ENCODE assay signal across 8 cellular contexts in the genomic region with DNA sequence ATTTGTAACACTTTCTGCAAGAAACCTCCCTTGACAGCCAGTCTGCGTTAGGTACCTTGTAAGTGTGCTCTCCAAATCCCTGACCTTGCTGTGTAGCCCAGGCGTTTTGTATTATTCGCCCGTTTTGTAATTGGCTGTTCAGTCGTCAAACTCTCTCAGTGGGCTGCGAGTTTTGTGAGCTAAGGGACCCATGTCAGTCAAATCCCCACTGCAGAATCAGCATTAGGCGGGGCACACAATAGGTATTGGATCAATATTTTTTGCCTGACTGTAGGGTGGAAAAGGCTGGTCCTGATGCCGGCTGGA. TPM values are rescaled to one million over a fixed set of nuclear protein-coding genes. Genes with fewer than 3 reads are reported as not detected.
DNase-seq lines count a peak whose midpoint lies in the region; ATAC-seq and TF ChIP-seq lines count a peak whose summit lies in the region.

No MANE protein-coding gene starts in this region.

- no peaks in the 10 kb centered on the region for H3K27me3 ChIP-seq in kidney epithelial cell (ENCODE audit: control insufficient read depth, insufficient read depth, low read length)
- H3K27me3 ChIP-seq in thoracic aorta (replicated peaks; ENCODE audit: insufficient read depth), result no peaks in the 10 kb centered on the region

- peak overlapping the region; percentile 98 for H3K4me3 Mint-ChIP-seq in activated CD8-positive, alpha-beta memory T cell treated with anti-CD3 and anti-CD28 coated beads, Interleukin-2, amount 10 ng/mL, durations not matched to agents 7 days and 5 days
- peak overlapping the region; percentile 99 for H3K4me3 Mint-ChIP-seq in activated naive CD8-positive, alpha-beta T cell treated with anti-CD3 and anti-CD28 coated beads, Interleukin-2, amount 10 ng/mL, durations not matched to agents 7 days and 5 days

- POLR2A ChIA-PET in activated naive CD8-positive, alpha-beta T cell treated with anti-CD3 and anti-CD28 coated beads, Interleukin-2, amount 10 ng/mL, durations not matched to agents 7 days and 5 days (lab: Charles Lee), result interaction anchor here (0.5 to 2.3 kb wide), 9 partner anchors 9 to 80 kb away, joined by 3 to 14 read pairs (median 3); partner anchors contain the start of gene STING1

- CTCF ChIA-PET in activated CD8-positive, alpha-beta memory T cell treated with anti-CD3 and anti-CD28 coated beads, Interleukin-2, amount 10 ng/mL, durations not matched to agents 7 days and 5 days (lab: Charles Lee), result interaction anchor here (0.7 to 8.0 kb wide), 13 partner anchors 9 to 97 kb away, joined by 3 to 78 read pairs (median 4); partner anchors contain the start of genes PAIP2 and STING1

- H3K9me3 ChIP-seq in thoracic aorta, result no peaks in the 10 kb centered on the region

- H3K27ac Mint-ChIP-seq in activated CD8-positive, alpha-beta memory T cell treated with anti-CD3 and anti-CD28 coated beads, Interleukin-2, amount 10 ng/mL, durations not matched to agents 7 days and 5 days, result peak overlapping the region; percentile 99
- peak overlapping the region; percentile 100 for H3K27ac Mint-ChIP-seq in activated naive CD8-positive, alpha-beta T cell treated with anti-CD3 and anti-CD28 coated beads, Interleukin-2, amount 10 ng/mL, durations not matched to agents 7 days and 5 days

- no peaks in the 10 kb centered on the region for H3K9me3 Mint-ChIP-seq in activated CD8-positive, alpha-beta memory T cell treated with anti-CD3 and anti-CD28 coated beads, Interleukin-2, amount 10 ng/mL, durations not matched to agents 7 days and 5 days (ENCODE audit: low read depth)
- H3K9me3 Mint-ChIP-seq in activated naive CD8-positive, alpha-beta T cell treated with anti-CD3 and anti-CD28 coated beads, Interleukin-2, amount 10 ng/mL, durations not matched to agents 7 days and 5 days, result no peaks in the 10 kb centered on the region

- H3K4me3 ChIP-seq in kidney epithelial cell (ENCODE audit: low read depth, low read length), result peak overlapping the region; percentile 68
- peak overlapping the region; percentile 98 for H3K4me3 ChIP-seq in thoracic aorta

- TF ChIP-seq CTCF in kidney epithelial cell (IDR thresholded peaks at IDR 0.05; ENCODE audit: insufficient read depth, low read length, poor library complexity, severe bottlenecking) (no peak), thoracic aorta (IDR thresholded peaks at IDR 0.05) (no peak)

- H3K36me3 Mint-ChIP-seq in activated CD8-positive, alpha-beta memory T cell treated with anti-CD3 and anti-CD28 coated beads, Interleukin-2, amount 10 ng/mL, durations not matched to agents 7 days and 5 days, result peaks cover 24% of the 10 kb centered on the region
- H3K36me3 Mint-ChIP-seq in activated naive CD8-positive, alpha-beta T cell treated with anti-CD3 and anti-CD28 coated beads, Interleukin-2, amount 10 ng/mL, durations not matched to agents 7 days and 5 days, result peaks cover 3% of the 10 kb centered on the region

- H3K4me1 ChIP-seq in thoracic aorta (ENCODE audit: control insufficient read depth in 1 of 2, low read depth in 2 of 2), result peaks cover 4 to 12% of the 10 kb centered on the region in 2 donors

- no peak for DNase-seq in activated CD8-positive, alpha-beta memory T cell treated with anti-CD3 and anti-CD28 coated beads, Interleukin-2, amount 10 ng/mL, durations not matched to agents 7 days and 5 days
- DNase-seq in activated CD8-positive, alpha-beta memory T cell treated with anti-CD3 and anti-CD28 coated beads, Interleukin-2, amount 50 U/mL, for 48 hours, result no peak
- DNase-seq in activated naive CD8-positive, alpha-beta T cell treated with anti-CD3 and anti-CD28 coated beads, Interleukin-2, amount 10 ng/mL, durations not matched to agents 7 days and 5 days, result no peak
- DNase-seq in kidney epithelial cell (ENCODE audit: low read depth) (no peak), thoracic aorta (ENCODE audit: low spot score) (no peak)

- H3K36me3 ChIP-seq in kidney epithelial cell (ENCODE audit: control insufficient read depth, insufficient read depth, low read length), result no peaks in the 10 kb centered on the region
- peaks cover 4% of the 10 kb centered on the region for H3K36me3 ChIP-seq in thoracic aorta

- peak overlapping the region; percentile 98 to 99 for H3K27ac ChIP-seq in thoracic aorta

- no peaks in the 10 kb centered on the region for H3K27me3 Mint-ChIP-seq in activated CD8-positive, alpha-beta memory T cell treated with anti-CD3 and anti-CD28 coated beads, Interleukin-2, amount 10 ng/mL, durations not matched to agents 7 days and 5 days
- peaks cover 14% of the 10 kb centered on the region for H3K27me3 Mint-ChIP-seq in activated naive CD8-positive, alpha-beta T cell treated with anti-CD3 and anti-CD28 coated beads, Interleukin-2, amount 10 ng/mL, durations not matched to agents 7 days and 5 days

- H3K4me1 Mint-ChIP-seq in activated CD8-positive, alpha-beta memory T cell treated with anti-CD3 and anti-CD28 coated beads, Interleukin-2, amount 10 ng/mL, durations not matched to agents 7 days and 5 days, result peaks cover 64% of the 10 kb centered on the region
- H3K4me1 Mint-ChIP-seq in activated naive CD8-positive, alpha-beta T cell treated with anti-CD3 and anti-CD28 coated beads, Interleukin-2, amount 10 ng/mL, durations not matched to agents 7 days and 5 days, result peaks cover 24% of the 10 kb centered on the region

- ATAC-seq in activated CD8-positive, alpha-beta memory T cell treated with anti-CD3 and anti-CD28 coated beads, Interleukin-2, amount 10 ng/mL, durations not matched to agents 7 days and 5 days, result no peak
- no peak for ATAC-seq in activated naive CD8-positive, alpha-beta T cell treated with anti-CD3 and anti-CD28 coated beads, Interleukin-2, amount 10 ng/mL, durations not matched to agents 7 days and 5 days (ENCODE audit: low read depth)
- ATAC-seq in thoracic aorta (ENCODE audit: insufficient number of reproducible peaks, low FRiP score, low read depth) (no peak), HG02642 (IDR thresholded peaks at IDR 0.05; ENCODE audit: poor library complexity, unreplicated experiment) (no peak), GM21528 (IDR thresholded peaks at IDR 0.05; ENCODE audit: low FRiP score, unreplicated experiment) (no peak), HG02870 (IDR thresholded peaks at IDR 0.05; ENCODE audit: unreplicated experiment) (no peak)

RNA-seq across cellular contexts. Expression of gene DNAJC18, which starts 0.7 kb away (rescaled TPM):
- 10 to 100 TPM in 1 of 2 experiments, 1 to 10 TPM in 1; 9.2 to 25.7 TPM for total RNA-seq in activated CD8-positive, alpha-beta memory T cell treated with anti-CD3 and anti-CD28 coated beads, Interleukin-2, amount 10 ng/mL, durations not matched to agents 7 days and 5 days
- 1 to 10 TPM; 4.2 to 5.7 TPM for total RNA-seq in activated naive CD8-positive, alpha-beta T cell treated with anti-CD3 and anti-CD28 coated beads, Interleukin-2, amount 10 ng/mL, durations not matched to agents 7 days and 5 days
- total RNA-seq in kidney epithelial cell (8.1 and 14.2 TPM in 2 replicates), thoracic aorta (10 to 100 TPM in 1 of 2 donors, 1 to 10 TPM in 1; 6.9 to 16.7 TPM)

RNA-seq across cellular contexts. Expression of gene ECSCR, which starts 23.9 kb away (rescaled TPM):
- under 1 TPM; 0.28 to 0.29 TPM for total RNA-seq in activated CD8-positive, alpha-beta memory T cell treated with anti-CD3 and anti-CD28 coated beads, Interleukin-2, amount 10 ng/mL, durations not matched to agents 7 days and 5 days
- total RNA-seq in activated naive CD8-positive, alpha-beta T cell treated with anti-CD3 and anti-CD28 coated beads, Interleukin-2, amount 10 ng/mL, durations not matched to agents 7 days and 5 days, result not detected
- total RNA-seq in kidney epithelial cell, result not detected in 2 replicates
- total RNA-seq in thoracic aorta, result 10 to 100 TPM; 27.1 to 35.6 TPM

RNA-seq across cellular contexts. Expression of gene SMIM33, which starts 32.1 kb away (rescaled TPM):
- under 1 TPM; 0.07 to 0.26 TPM for total RNA-seq in activated CD8-positive, alpha-beta memory T cell treated with anti-CD3 and anti-CD28 coated beads, Interleukin-2, amount 10 ng/mL, durations not matched to agents 7 days and 5 days
- under 1 TPM; 0.34 to 0.44 TPM for total RNA-seq in activated naive CD8-positive, alpha-beta T cell treated with anti-CD3 and anti-CD28 coated beads, Interleukin-2, amount 10 ng/mL, durations not matched to agents 7 days and 5 days
- not detected in 2 replicates for total RNA-seq in kidney epithelial cell
- not detected for total RNA-seq in thoracic aorta

RNA-seq across cellular contexts. Expression of gene SPATA24, which starts 34.8 kb away (rescaled TPM):
- 1 to 10 TPM; 5.8 to 6.2 TPM for total RNA-seq in activated CD8-positive, alpha-beta memory T cell treated with anti-CD3 and anti-CD28 coated beads, Interleukin-2, amount 10 ng/mL, durations not matched to agents 7 days and 5 days
- total RNA-seq in activated naive CD8-positive, alpha-beta T cell treated with anti-CD3 and anti-CD28 coated beads, Interleukin-2, amount 10 ng/mL, durations not matched to agents 7 days and 5 days, result 1 to 10 TPM; 6.3 to 6.4 TPM
- total RNA-seq in kidney epithelial cell (7.7 and 8.8 TPM in 2 replicates), thoracic aorta (10 to 100 TPM in 1 of 2 donors, 1 to 10 TPM in 1; 1.2 to 11.6 TPM)

RNA-seq across cellular contexts. Expression of gene PROB1, which starts 43.8 kb away (rescaled TPM):
- 10 to 100 TPM in 1 of 2 experiments, 1 to 10 TPM in 1; 6.3 to 10.9 TPM for total RNA-seq in activated CD8-positive, alpha-beta memory T cell treated with anti-CD3 and anti-CD28 coated beads, Interleukin-2, amount 10 ng/mL, durations not matched to agents 7 days and 5 days
- total RNA-seq in activated naive CD8-positive, alpha-beta T cell treated with anti-CD3 and anti-CD28 coated beads, Interleukin-2, amount 10 ng/mL, durations not matched to agents 7 days and 5 days, result 1 to 10 TPM; 4.1 to 4.3 TPM
- total RNA-seq in kidney epithelial cell, result 3.0 and 3.6 TPM in 2 replicates
- 1 to 10 TPM; 1.9 to 4.9 TPM for total RNA-seq in thoracic aorta

Comparison
In these comparisons a context has a peak if more than half of its experiments do, and no peak if none do; other contexts are left out.
1. RNA of gene ECSCR, which starts 23.9 kb away (total RNA-seq): 27.1 to 35.6 TPM in thoracic aorta; 0.28 to 0.29 TPM in activated CD8-positive, alpha-beta memory T cell treated with anti-CD3 and anti-CD28 coated beads, Interleukin-2, amount 10 ng/mL, durations not matched to agents 7 days and 5 days, not detected in activated naive CD8-positive, alpha-beta T cell treated with anti-CD3 and anti-CD28 coated beads, Interleukin-2, amount 10 ng/mL, durations not matched to agents 7 days and 5 days and not detected in kidney epithelial cell; every median in the first group is over 10 times any median in the second.